Comparison of ENCODE assay signal across 1 cellular context in the genomic region with DNA sequence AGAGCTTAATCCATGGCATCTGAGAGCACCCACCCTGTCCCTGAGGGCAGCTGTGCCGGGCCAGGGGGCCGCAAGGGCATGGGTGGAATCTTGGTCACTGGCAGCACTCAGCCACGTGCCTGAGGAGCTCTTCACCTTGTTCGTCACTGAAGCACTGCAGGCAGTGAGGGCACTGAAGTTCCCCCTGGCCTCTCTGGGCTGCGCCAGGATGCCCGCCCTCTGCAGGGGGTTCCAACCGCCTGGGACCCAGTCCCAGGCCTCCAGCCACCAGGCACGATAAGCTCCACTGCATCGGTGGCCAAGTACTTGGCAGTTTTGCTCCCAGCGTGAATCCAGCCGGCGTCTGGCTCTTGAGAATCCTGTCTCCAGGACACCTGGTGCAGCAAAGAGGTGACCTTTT.
TF ChIP-seq lines count a peak whose summit lies in the region.

No MANE protein-coding gene starts in this region.

TF ChIP-seq in IMR-90, 13 proteins besides CTCF, POLR2A, EP300 and RAD21:
- TF ChIP-seq CHD1 (IDR thresholded peaks at IDR 0.05; ENCODE audit: low read depth, low read length) (no peak), CEBPB (IDR thresholded peaks at IDR 0.05; ENCODE audit: low read depth, low read length) (no peak), MAZ (IDR thresholded peaks at IDR 0.05; ENCODE audit: borderline replicate concordance, low read depth, low read length) (no peak), MAFK (IDR thresholded peaks at IDR 0.05; ENCODE audit: low read depth, low read length) (no peak), MXI1 (IDR thresholded peaks at IDR 0.05; ENCODE audit: borderline replicate concordance, low read depth, low read length) (no peak), BHLHE40 (IDR thresholded peaks at IDR 0.05; ENCODE audit: low read depth, low read length) (no peak), NFE2L2 (IDR thresholded peaks at IDR 0.05; ENCODE audit: low read depth, low read length) (no peak), RCOR1 (IDR thresholded peaks at IDR 0.05; ENCODE audit: insufficient replicate concordance, low read length) (no peak), RFX5 (IDR thresholded peaks at IDR 0.05; ENCODE audit: low read depth, low read length) (no peak), FOS (IDR thresholded peaks at IDR 0.05; ENCODE audit: low read depth, low read length) (no peak), SMC3 (IDR thresholded peaks at IDR 0.05; ENCODE audit: low read depth, low read length) (no peak)
- TF ChIP-seq, protein P1, sequence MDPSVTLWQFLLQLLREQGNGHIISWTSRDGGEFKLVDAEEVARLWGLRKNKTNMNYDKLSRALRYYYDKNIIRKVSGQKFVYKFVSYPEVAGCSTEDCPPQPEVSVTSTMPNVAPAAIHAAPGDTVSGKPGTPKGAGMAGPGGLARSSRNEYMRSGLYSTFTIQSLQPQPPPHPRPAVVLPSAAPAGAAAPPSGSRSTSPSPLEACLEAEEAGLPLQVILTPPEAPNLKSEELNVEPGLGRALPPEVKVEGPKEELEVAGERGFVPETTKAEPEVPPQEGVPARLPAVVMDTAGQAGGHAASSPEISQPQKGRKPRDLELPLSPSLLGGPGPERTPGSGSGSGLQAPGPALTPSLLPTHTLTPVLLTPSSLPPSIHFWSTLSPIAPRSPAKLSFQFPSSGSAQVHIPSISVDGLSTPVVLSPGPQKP (IDR thresholded peaks at IDR 0.05; ENCODE audit: borderline replicate concordance, low read depth, low read length) = no peak
- TF ChIP-seq, protein P2, sequence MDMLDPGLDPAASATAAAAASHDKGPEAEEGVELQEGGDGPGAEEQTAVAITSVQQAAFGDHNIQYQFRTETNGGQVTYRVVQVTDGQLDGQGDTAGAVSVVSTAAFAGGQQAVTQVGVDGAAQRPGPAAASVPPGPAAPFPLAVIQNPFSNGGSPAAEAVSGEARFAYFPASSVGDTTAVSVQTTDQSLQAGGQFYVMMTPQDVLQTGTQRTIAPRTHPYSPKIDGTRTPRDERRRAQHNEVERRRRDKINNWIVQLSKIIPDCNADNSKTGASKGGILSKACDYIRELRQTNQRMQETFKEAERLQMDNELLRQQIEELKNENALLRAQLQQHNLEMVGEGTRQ (IDR thresholded peaks at IDR 0.05; ENCODE audit: low read depth, low read length) = no peak
TF ChIP-seq in IMR-90: peak in this region for 0.
